Comparison of ENCODE assay signal across 7 cellular contexts in genomic region chr1:1432951-1433803, GRCh38. TPM values are rescaled to one million over a fixed set of nuclear protein-coding genes. Genes with fewer than 3 reads are reported as not detected.
DNase-seq lines count a peak whose midpoint lies in the region; ATAC-seq and TF ChIP-seq lines count a peak whose summit lies in the region.

No MANE protein-coding gene starts in this region.

- peak overlapping the region; percentile 71 for H4K12ac ChIP-seq in trophoblast cell (ENCODE audit: low read depth, low read length)

- peak; percentile 55 for DNase-seq in GM13977 (ENCODE audit: low spot score)
- peak; percentile 82 to 95 for DNase-seq in PC-9
- DNase-seq in Right ventricle myocardium superior: peak; percentile 81
- DNase-seq in trophoblast cell: peak; percentile 96 to 97
- DNase-seq in NCI-H1436 treated with DMSO at 0.1 percent for 48 hours (lab: John Stamatoyannopoulos, UW): no peak
- DNase-seq in NCI-H2107 (lab: John Stamatoyannopoulos, UW): no peak
- no peak for DNase-seq in GDM1 (lab: John Stamatoyannopoulos, UW)

- H3K4me3 ChIP-seq in PC-9 (peak overlapping the region; percentile 45; the same call in 1 of the 2 replicates), trophoblast cell (ENCODE audit: low read depth, low read length) (no peak overlapping the region)

- H3K9ac ChIP-seq in trophoblast cell (ENCODE audit: low read length): peak overlapping the region; percentile 1

- WGBS in trophoblast cell (ENCODE audit: extremely low coverage, insufficient coverage, insufficient read length): no CpG with 5 or more reads among the region's 34 CpGs

- peaks cover 33% of the 10 kb centered on the region; the same call in 1 of the 2 replicates for H3F3A ChIP-seq in PC-9 (ENCODE audit: insufficient read depth, low read depth)

- peak overlapping the region; percentile 99 for H4K91ac ChIP-seq in trophoblast cell (ENCODE audit: low read depth, low read length)

- H3K9me2 ChIP-seq in PC-9 (ENCODE audit: insufficient read depth): no peaks in the 10 kb centered on the region

- BruUV-seq in PC-9 (replicated peaks; lab: Mats Ljungman, UMichigan): no TSS peak

- POLR2A ChIA-PET in PC-9 (lab: Charles Lee; ENCODE audit: unreplicated experiment): interaction anchor here (0.5 to 0.7 kb wide), 3 partner anchors 73 to 1554 kb away, joined by 3 to 7 read pairs (median 3); no protein-coding TSS in a partner anchor

- H3K9me3 ChIP-seq in PC-9 (ENCODE audit: insufficient read depth, low read depth) (no peaks in the 10 kb centered on the region), trophoblast cell (ENCODE audit: insufficient read depth, low read depth, low read length) (peaks cover 2% of the 10 kb centered on the region)

- H3K4me2 ChIP-seq in PC-9 (peak overlapping the region; percentile 85), trophoblast cell (ENCODE audit: low read length) (peak overlapping the region; percentile 38)

- H3K27ac ChIP-seq in PC-9: peak overlapping the region; percentile 86
- peak overlapping the region; percentile 99 for H3K27ac ChIP-seq in trophoblast cell (ENCODE audit: low read depth, low read length)

- H3K18ac ChIP-seq in trophoblast cell (ENCODE audit: low read length): peak overlapping the region; percentile 99

- peak overlapping the region; percentile 97 for H2BK12ac ChIP-seq in trophoblast cell (ENCODE audit: low read length)

- ATAC-seq in Right ventricle myocardium superior (ENCODE audit: poor library complexity): peak; percentile 18

- peaks cover 59% of the 10 kb centered on the region for H3K79me1 ChIP-seq in trophoblast cell (ENCODE audit: low read length)

- H2AFZ ChIP-seq in PC-9 (peak overlapping the region; percentile 79), trophoblast cell (ENCODE audit: insufficient read depth, low read length, poor library complexity) (peak overlapping the region; percentile 46)

- peak overlapping the region; percentile 98 for H2BK120ac ChIP-seq in trophoblast cell (ENCODE audit: insufficient read depth, low read length, poor library complexity)

- TF ChIP-seq CTCF in GM13977 (IDR thresholded peaks at IDR 0.05; ENCODE audit: extremely low read depth, insufficient read depth, missing control alignments) (no peak), PC-9 (conservative IDR thresholded peaks at IDR 0.05) (no peak; the same call in 1 of the 2 replicates)

- H3K23ac ChIP-seq in trophoblast cell (ENCODE audit: low read length): no peak overlapping the region

- intact Hi-C loops in PC-9 (cut with micrococcal nuclease; ENCODE audit: unreplicated experiment): loop anchor here (1.0 to 10.0 kb wide), 4 partner anchors 11 to 88 kb away; partner anchors contain the start of genes DVL1 and MRPL20
- intact Hi-C loops in Right ventricle myocardium superior (cut with DNase I): no loop called here

- peaks cover 64% of the 10 kb centered on the region for H3K4me1 ChIP-seq in PC-9 (replicated peaks; ENCODE audit: insufficient read depth)
- H3K4me1 ChIP-seq in trophoblast cell (ENCODE audit: control insufficient read depth in 1 of 2, insufficient read depth in 2 of 2, low read length in 2 of 2): peaks cover 73 to 76% of the 10 kb centered on the region in 2 experiments

- peak overlapping the region; percentile 98 for H2BK5ac ChIP-seq in trophoblast cell (ENCODE audit: low read depth, low read length, poor library complexity)

- H2AK5ac ChIP-seq in trophoblast cell (ENCODE audit: low read length): peak overlapping the region; percentile 98

- H4K8ac ChIP-seq in trophoblast cell (ENCODE audit: low read depth, low read length): peak overlapping the region; percentile 93

- H3K27me3 ChIP-seq in PC-9 (ENCODE audit: insufficient read depth, low read depth) (no peaks in the 10 kb centered on the region), trophoblast cell (ENCODE audit: insufficient read depth, low read length) (no peaks in the 10 kb centered on the region)

- H3K36me3 ChIP-seq in PC-9 (ENCODE audit: low read depth) (no peaks in the 10 kb centered on the region), trophoblast cell (ENCODE audit: control insufficient read depth in 1 of 2, insufficient read depth in 2 of 2, low read length in 2 of 2) (peaks cover 2 to 3% of the 10 kb centered on the region in 2 experiments)

- no peaks in the 10 kb centered on the region for H4K20me1 ChIP-seq in PC-9 (ENCODE audit: insufficient read depth)

- H3K79me2 ChIP-seq in PC-9 (ENCODE audit: low read depth): peaks cover 5% of the 10 kb centered on the region; the same call in 1 of the 2 replicates
- peaks cover 35% of the 10 kb centered on the region for H3K79me2 ChIP-seq in trophoblast cell (ENCODE audit: control insufficient read depth, insufficient read depth, low read length, poor library complexity)

- in situ Hi-C loops in GM13977 (cut with MboI; ENCODE audit: low pct_unique_long_range_greater_than_20kb, low sequenced_read_pairs, unreplicated experiment): no loop called here

- CTCF ChIA-PET in PC-9 (lab: Charles Lee): no interaction called here

- H3K14ac ChIP-seq in trophoblast cell (ENCODE audit: low read length): peak overlapping the region; percentile 97

- peak overlapping the region; percentile 83 for H3K4ac ChIP-seq in trophoblast cell (ENCODE audit: low read depth, low read length)

RNA-seq across cellular contexts. Expression of gene VWA1, which starts 2.3 kb away (rescaled TPM):
- total RNA-seq in PC-9 (2021) (56.6 and 65.9 TPM in 2 replicates), Right ventricle myocardium superior (17.1 TPM)
- polyA plus RNA-seq in trophoblast cell (2013): 66.1 and 71.8 TPM in 2 replicates

RNA-seq across cellular contexts. Expression of gene ANKRD65, which starts 12.1 kb away (rescaled TPM):
- total RNA-seq in PC-9 (2021): 14.7 and 18.9 TPM in 2 replicates
- total RNA-seq in Right ventricle myocardium superior: 1.8 TPM
- polyA plus RNA-seq in trophoblast cell (2013): 3.1 and 3.5 TPM in 2 replicates

RNA-seq across cellular contexts. Expression of gene ATAD3C, which starts 16.3 kb away (rescaled TPM):
- total RNA-seq in PC-9 (2021) (4.0 and 4.2 TPM in 2 replicates), Right ventricle myocardium superior (0.94 TPM)
- polyA plus RNA-seq in trophoblast cell (2013): 5.2 and 6.0 TPM in 2 replicates

RNA-seq across cellular contexts. Expression of gene MRPL20, which starts 26.1 kb away (rescaled TPM):
- total RNA-seq in PC-9 (2021) (90.5 and 90.8 TPM in 2 replicates), Right ventricle myocardium superior (144 TPM)
- 147 and 153 TPM in 2 replicates for polyA plus RNA-seq in trophoblast cell (2013)

RNA-seq across cellular contexts. Expression of gene CCNL2, which starts 34.0 kb away (rescaled TPM):
- total RNA-seq in PC-9 (2021) (162 and 183 TPM in 2 replicates), Right ventricle myocardium superior (45.7 TPM)
- 113 and 119 TPM in 2 replicates for polyA plus RNA-seq in trophoblast cell (2013)

Comparison
In these comparisons a context has a peak if more than half of its experiments do, and no peak if none do; other contexts are left out.
1. DNase-seq: peak in GM13977 (single experiment), PC-9 (2 of 2), Right ventricle myocardium superior (single experiment) and trophoblast cell (2 of 2); none in NCI-H1436 treated with DMSO at 0.1 percent for 48 hours (single experiment), NCI-H2107 (single experiment) and GDM1 (single experiment).